ENCODE assay signal across 27 cellular contexts in the genomic region with DNA sequence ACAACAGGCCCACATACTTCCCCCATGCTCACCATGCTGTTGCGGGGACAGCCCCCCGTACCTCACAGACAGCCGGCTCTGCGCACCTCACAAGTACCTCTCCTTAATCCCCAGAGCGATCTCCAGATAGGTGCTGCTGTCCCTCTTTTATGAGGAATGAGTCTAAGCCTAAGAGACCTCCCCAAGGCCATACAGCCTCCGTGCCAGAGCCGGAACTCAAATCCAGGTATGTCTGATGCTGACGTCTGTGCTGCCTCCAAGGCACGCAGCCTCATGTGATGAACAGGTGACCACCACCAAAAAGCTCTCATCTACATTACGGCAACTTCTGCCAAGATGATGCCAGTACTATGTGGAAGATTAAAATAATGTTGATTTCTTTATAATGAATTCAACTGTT.
"Had no signal": no experiment of that assay in that cellular context is flagged by ENCODE, and none has a peak within 500 bp of the region (broad histone marks: within the 10 kb centered on the region; RNA-seq: fewer than 3 reads in every experiment).

No MANE protein-coding gene starts in this region.

- H3K4me3 Mint-ChIP-seq: activated B cell treated with CpG ODN at 0.5 μM for 24 hours; activated CD4-positive, alpha-beta memory T cell treated with anti-CD3 and anti-CD28 coated beads for 36 hours; activated naive CD4-positive, alpha-beta T cell treated with anti-CD3 and anti-CD28 coated beads, Interleukin-2, amount 10 ng/mL, durations not matched to agents 7 days and 5 days; endodermal cell; mesothelial cell of epicardium; naive thymus-derived CD8-positive, alpha-beta T cell; stimulated activated memory B cell treated with anti-CD40 and anti-IgM and Interleukin-4, amounts not matched to agents 10 μg/mL and 1 μg/mL and 100 μg/mL, for 72 hours had no signal

- H3K9me3 Mint-ChIP-seq: activated CD4-positive, alpha-beta memory T cell treated with anti-CD3 and anti-CD28 coated beads for 36 hours; mesothelial cell of epicardium had no signal

- H3K27ac Mint-ChIP-seq: activated B cell treated with CpG ODN at 0.5 μM for 24 hours; activated CD4-positive, alpha-beta memory T cell treated with anti-CD3 and anti-CD28 coated beads for 36 hours; activated naive CD4-positive, alpha-beta T cell treated with anti-CD3 and anti-CD28 coated beads, Interleukin-2, amount 10 ng/mL, durations not matched to agents 7 days and 5 days; endodermal cell; mesothelial cell of epicardium; stimulated activated memory B cell treated with anti-CD40 and anti-IgM and Interleukin-4, amounts not matched to agents 10 μg/mL and 1 μg/mL and 100 μg/mL, for 72 hours had no signal

- H3K27me3 ChIP-seq: esophagus squamous epithelium, gastrocnemius medialis, heart left ventricle, neutrophil, ovary, right lobe of liver, thyroid gland, upper lobe of right lung had no signal

- DNase-seq: activated B cell treated with CpG ODN at 0.5 μM for 24 hours; activated CD4-positive, alpha-beta memory T cell treated with anti-CD3 and anti-CD28 coated beads for 36 hours; activated CD4-positive, alpha-beta T cell treated with anti-CD3 and anti-CD28 coated beads for 4 hours; activated effector memory CD4-positive, alpha-beta T cell treated with anti-CD3 and anti-CD28 coated beads, Interleukin-2, amount 50 U/mL, for 16 hours; activated naive CD4-positive, alpha-beta T cell treated with anti-CD3 and anti-CD28 coated beads, Interleukin-2, amount 10 ng/mL, durations not matched to agents 7 days and 5 days; activated T-cell treated with anti-CD3 and anti-CD28 coated beads, Interleukin-2, amount 50 U/mL, for 48 hours; amygdala; cerebellar nuclear complex; cortex of kidney; endodermal cell; esophagus squamous epithelium; gastrocnemius medialis; heart left ventricle; naive thymus-derived CD8-positive, alpha-beta T cell; stimulated activated CD4-positive, alpha-beta T cell treated with anti-CD3 and anti-CD28 coated beads, Interleukin-2, amount 100 ng/mL, for 24 hours; substantia nigra; T-helper 9 cell; upper lobe of right lung had no signal

- ATAC-seq: gastrocnemius medialis; left lobe of liver; naive thymus-derived CD8-positive, alpha-beta T cell; right lobe of liver; upper lobe of right lung had no signal

- H3K36me3 Mint-ChIP-seq: mesothelial cell of epicardium had no signal

- H3K27ac ChIP-seq: esophagus squamous epithelium, gastrocnemius medialis, heart left ventricle, neutrophil, ovary, right lobe of liver, skin epidermis, upper lobe of right lung had no signal

- H3K9me3 ChIP-seq: esophagus squamous epithelium, gastrocnemius medialis, heart left ventricle, neutrophil, ovary, right lobe of liver, thyroid gland, upper lobe of right lung had no signal

- H3K27me3 Mint-ChIP-seq: activated B cell treated with CpG ODN at 0.5 μM for 24 hours; activated CD4-positive, alpha-beta memory T cell treated with anti-CD3 and anti-CD28 coated beads for 36 hours; activated naive CD4-positive, alpha-beta T cell treated with anti-CD3 and anti-CD28 coated beads, Interleukin-2, amount 10 ng/mL, durations not matched to agents 7 days and 5 days; naive thymus-derived CD8-positive, alpha-beta T cell; stimulated activated memory B cell treated with anti-CD40 and anti-IgM and Interleukin-4, amounts not matched to agents 10 μg/mL and 1 μg/mL and 100 μg/mL, for 72 hours had no signal

- H3K36me3 ChIP-seq: esophagus squamous epithelium, gastrocnemius medialis, heart left ventricle, neutrophil, ovary, right lobe of liver, thyroid gland, upper lobe of right lung had no signal

- H3K4me1 ChIP-seq: esophagus squamous epithelium, gastrocnemius medialis, heart left ventricle, right lobe of liver, upper lobe of right lung had no signal

- H3K4me3 ChIP-seq: esophagus squamous epithelium, gastrocnemius medialis, heart left ventricle, lung, ovary, right lobe of liver, skin epidermis, thyroid gland, upper lobe of right lung had no signal

- H3K4me1 Mint-ChIP-seq: activated B cell treated with CpG ODN at 0.5 μM for 24 hours; activated naive CD4-positive, alpha-beta T cell treated with anti-CD3 and anti-CD28 coated beads, Interleukin-2, amount 10 ng/mL, durations not matched to agents 7 days and 5 days; endodermal cell; mesothelial cell of epicardium had no signal
